Comparison of ENCODE assay signal across 13 cellular contexts in genomic region chr10:10798543-10799192, GRCh38.
A peak's percentile ranks its signal among the peaks of the same experiment; 100 is the strongest.
DNase-seq lines count a peak whose midpoint lies in the region; ATAC-seq, FAIRE-seq and TF ChIP-seq lines count a peak whose summit lies in the region.
"Had no signal": no experiment of that assay in that cellular context is flagged by ENCODE, and none has a peak within 500 bp of the region (broad histone marks: within the 10 kb centered on the region; RNA-seq: fewer than 3 reads in every experiment).

No MANE protein-coding gene starts in this region.

- peaks cover 31% of the 10 kb centered on the region for H3K4me1 Mint-ChIP-seq in neural progenitor cell
- no peaks in the 10 kb centered on the region for H3K4me1 Mint-ChIP-seq in activated T-cell treated with anti-CD3 and anti-CD28 coated beads, Interleukin-2, amount 50 U/mL, for 72 hours (ENCODE audit: low read depth)
- no peaks in the 10 kb centered on the region for H3K4me1 Mint-ChIP-seq in activated CD4-positive, alpha-beta memory T cell treated with anti-CD3 and anti-CD28 coated beads, Interleukin-2, amount 10 ng/mL, durations not matched to agents 7 days and 5 days
- H3K4me1 Mint-ChIP-seq: activated B cell treated with CpG ODN at 0.5 μM for 24 hours had no signal

- H3K27me3 ChIP-seq in ascending aorta (no peaks in the 10 kb centered on the region), neural progenitor cell (no peaks in the 10 kb centered on the region)

- FAIRE-seq in urothelium cell line (lab: Jason Lieb, UNC): no peak

- POLR2A ChIA-PET in activated CD4-positive, alpha-beta memory T cell treated with anti-CD3 and anti-CD28 coated beads, Interleukin-2, amount 10 ng/mL, durations not matched to agents 7 days and 5 days (lab: Charles Lee): no interaction called here

- no peaks in the 10 kb centered on the region for H3K79me2 ChIP-seq in neural progenitor cell (ENCODE audit: low read depth)

- CTCF ChIA-PET in activated CD4-positive, alpha-beta memory T cell treated with anti-CD3 and anti-CD28 coated beads, Interleukin-2, amount 10 ng/mL, durations not matched to agents 7 days and 5 days (lab: Charles Lee): no interaction called here

- peak overlapping the region; percentile 25 to 59 for H3K4me3 ChIP-seq in ascending aorta
- peak overlapping the region; percentile 28 for H3K4me3 ChIP-seq in neural progenitor cell

- peaks cover 2% of the 10 kb centered on the region for H3K27me3 Mint-ChIP-seq in neural progenitor cell (ENCODE audit: insufficient read depth, low read depth)
- peaks cover 6% of the 10 kb centered on the region for H3K27me3 Mint-ChIP-seq in activated T-cell treated with anti-CD3 and anti-CD28 coated beads, Interleukin-2, amount 50 U/mL, for 72 hours (ENCODE audit: low read depth)
- peaks cover 7% of the 10 kb centered on the region for H3K27me3 Mint-ChIP-seq in activated CD4-positive, alpha-beta memory T cell treated with anti-CD3 and anti-CD28 coated beads, Interleukin-2, amount 10 ng/mL, durations not matched to agents 7 days and 5 days

- H3K27ac ChIP-seq in ascending aorta (peak overlapping the region; percentile 90 to 93), neural progenitor cell (peak overlapping the region; percentile 66)

- no peaks in the 10 kb centered on the region for H3K36me3 ChIP-seq in ascending aorta
- no peaks in the 10 kb centered on the region for H3K36me3 ChIP-seq in neural progenitor cell

- H2AFZ ChIP-seq in neural progenitor cell (replicated peaks): peak overlapping the region; percentile 90

- H3K9me3 Mint-ChIP-seq in neural progenitor cell: peaks cover 4% of the 10 kb centered on the region
- H3K9me3 Mint-ChIP-seq in activated T-cell treated with anti-CD3 and anti-CD28 coated beads, Interleukin-2, amount 50 U/mL, for 72 hours: no peaks in the 10 kb centered on the region
- no peaks in the 10 kb centered on the region for H3K9me3 Mint-ChIP-seq in activated CD4-positive, alpha-beta memory T cell treated with anti-CD3 and anti-CD28 coated beads, Interleukin-2, amount 10 ng/mL, durations not matched to agents 7 days and 5 days

- peak overlapping the region; percentile 55 for H3K4me3 Mint-ChIP-seq in neural progenitor cell
- no peak overlapping the region for H3K4me3 Mint-ChIP-seq in activated T-cell treated with anti-CD3 and anti-CD28 coated beads, Interleukin-2, amount 50 U/mL, for 72 hours
- no peak overlapping the region for H3K4me3 Mint-ChIP-seq in activated CD4-positive, alpha-beta memory T cell treated with anti-CD3 and anti-CD28 coated beads, Interleukin-2, amount 10 ng/mL, durations not matched to agents 7 days and 5 days
- H3K4me3 Mint-ChIP-seq: activated B cell treated with CpG ODN at 0.5 μM for 24 hours had no signal

- H3K27ac Mint-ChIP-seq in neural progenitor cell: peak overlapping the region; percentile 90
- H3K27ac Mint-ChIP-seq in activated T-cell treated with anti-CD3 and anti-CD28 coated beads, Interleukin-2, amount 50 U/mL, for 72 hours: no peak overlapping the region
- no peak overlapping the region for H3K27ac Mint-ChIP-seq in activated CD4-positive, alpha-beta memory T cell treated with anti-CD3 and anti-CD28 coated beads, Interleukin-2, amount 10 ng/mL, durations not matched to agents 7 days and 5 days
- H3K27ac Mint-ChIP-seq: activated B cell treated with CpG ODN at 0.5 μM for 24 hours had no signal

- intact Hi-C loops in ascending aorta (cut with DNase I) (loop anchor here (2.0 to 5.0 kb wide), 4 partner anchors 26 to 369 kb away; no protein-coding TSS in a partner anchor), Right ventricle myocardium superior (cut with DNase I) (no loop called here)

- no peak overlapping the region for H3K9ac ChIP-seq in neural progenitor cell

- no peaks in the 10 kb centered on the region for H4K20me1 ChIP-seq in neural progenitor cell (ENCODE audit: low read depth)

- H3F3A ChIP-seq in neural progenitor cell (ENCODE audit: low read depth): peaks cover 16% of the 10 kb centered on the region

- peak; percentile 35 for ATAC-seq in Right ventricle myocardium superior (ENCODE audit: poor library complexity)
- no peak for ATAC-seq in activated T-cell treated with anti-CD3 and anti-CD28 coated beads, Interleukin-2, amount 50 U/mL, for 72 hours (replicated peaks in 1 of 2)

- H3K9me3 ChIP-seq in ascending aorta (no peaks in the 10 kb centered on the region), neural progenitor cell (ENCODE audit: low read depth) (no peaks in the 10 kb centered on the region)

- H3K4me1 ChIP-seq in ascending aorta: peaks cover 7 to 32% of the 10 kb centered on the region in 2 donors
- H3K4me1 ChIP-seq in neural progenitor cell: peaks cover 20% of the 10 kb centered on the region

- H3K4me2 ChIP-seq in neural progenitor cell: peak overlapping the region; percentile 72

- no peak for TF ChIP-seq CTCF in ascending aorta (IDR thresholded peaks at IDR 0.05)
- no peak for TF ChIP-seq CTCF in neural progenitor cell (IDR thresholded peaks at IDR 0.05)

- DNase-seq in ascending aorta (ENCODE audit: low spot score in 2 of 2): no peak
- DNase-seq in Right ventricle myocardium superior: no peak
- peak; percentile 33 for DNase-seq in neural progenitor cell (ENCODE audit: low spot score)
- DNase-seq in ureter (ENCODE audit: low spot score): peak; percentile 45
- DNase-seq in activated T-cell treated with anti-CD3 and anti-CD28 coated beads, Interleukin-2, amount 50 U/mL, for 72 hours: no peak
- DNase-seq in urothelium cell line (ENCODE audit: low spot score): no peak
- DNase-seq in activated CD4-positive, alpha-beta memory T cell treated with anti-CD3 and anti-CD28 coated beads, Interleukin-2, amount 10 ng/mL, durations not matched to agents 7 days and 5 days: no peak
- DNase-seq: activated B cell treated with CpG ODN at 0.5 μM for 24 hours; activated naive CD4-positive, alpha-beta T cell; DMS79 treated with DMSO at 0.1 percent for 48 hours; GOT3; NCI-H2029 treated with DMSO at 0.1 percent for 48 hours; stimulated activated CD4-positive, alpha-beta T cell treated with anti-CD3 and anti-CD28 coated beads, Interleukin-2, amount 100 ng/mL, for 48 hours had no signal

- H3K36me3 Mint-ChIP-seq in neural progenitor cell: no peaks in the 10 kb centered on the region
- H3K36me3 Mint-ChIP-seq in activated T-cell treated with anti-CD3 and anti-CD28 coated beads, Interleukin-2, amount 50 U/mL, for 72 hours (ENCODE audit: insufficient read depth in 2 of 2): no peaks in the 10 kb centered on the region
- no peaks in the 10 kb centered on the region for H3K36me3 Mint-ChIP-seq in activated CD4-positive, alpha-beta memory T cell treated with anti-CD3 and anti-CD28 coated beads, Interleukin-2, amount 10 ng/mL, durations not matched to agents 7 days and 5 days (ENCODE audit: low read depth)

Comparison
In these comparisons a context has a peak if more than half of its experiments do, and no peak if none do; other contexts are left out.
1. DNase-seq: peak in neural progenitor cell (single experiment) and ureter (single experiment); none in ascending aorta (0 of 2), Right ventricle myocardium superior (single experiment), activated T-cell treated with anti-CD3 and anti-CD28 coated beads, Interleukin-2, amount 50 U/mL, for 72 hours (0 of 2), urothelium cell line (single experiment) and activated CD4-positive, alpha-beta memory T cell treated with anti-CD3 and anti-CD28 coated beads, Interleukin-2, amount 10 ng/mL, durations not matched to agents 7 days and 5 days (single experiment).